In the genomic region with DNA sequence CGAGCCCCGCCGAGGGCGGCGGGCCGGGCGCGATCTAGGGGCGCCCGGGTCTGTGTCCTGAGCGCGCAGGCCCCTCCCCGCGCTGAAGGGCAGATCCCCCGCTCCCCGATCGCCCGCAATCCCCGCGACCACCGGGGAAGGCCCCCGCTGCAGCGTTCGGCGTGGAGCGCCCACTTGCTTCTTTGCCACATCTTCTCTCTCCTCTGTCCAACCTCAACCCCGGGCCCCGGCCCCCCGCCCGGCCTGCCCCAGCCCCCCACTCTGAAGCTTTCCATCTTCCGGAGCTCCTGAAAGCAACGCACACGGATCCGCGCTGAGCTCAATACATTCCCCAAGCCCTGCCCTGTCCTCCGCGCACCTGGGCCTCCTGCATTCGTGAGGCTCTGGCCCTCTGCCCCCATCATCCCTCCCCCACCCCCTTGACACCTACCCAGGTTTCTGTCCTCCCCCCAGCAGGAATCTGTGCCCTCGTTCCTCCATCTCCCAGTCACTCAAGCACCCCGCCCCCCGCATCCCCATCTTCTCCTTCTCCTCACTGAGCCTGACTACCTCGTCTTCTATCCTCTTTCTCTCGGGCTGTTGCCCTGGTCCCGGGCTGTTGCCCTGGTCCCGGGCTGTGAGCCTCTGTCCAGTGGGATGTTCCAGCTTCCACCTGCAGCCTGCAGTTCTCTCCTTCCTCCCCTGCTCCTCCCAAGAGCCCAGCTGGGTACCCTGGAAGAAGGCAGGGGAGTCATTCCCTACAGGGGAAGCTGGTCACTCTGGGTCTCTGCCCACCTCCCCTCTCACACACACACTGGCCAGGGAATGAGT, we compare ENCODE assay signal across 2 cellular contexts.
TF ChIP-seq lines count a peak whose summit lies in the region.

No MANE protein-coding gene starts in this region.

TF ChIP-seq in GM23338, 12 proteins besides CTCF, POLR2A, EP300 and RAD21 (continued from another document and continues in another):
- no peak for TF ChIP-seq CREB1 (CRISPR knock-in tag; IDR thresholded peaks at IDR 0.05; ENCODE audit: low read depth)
- TF ChIP-seq, protein P1, sequence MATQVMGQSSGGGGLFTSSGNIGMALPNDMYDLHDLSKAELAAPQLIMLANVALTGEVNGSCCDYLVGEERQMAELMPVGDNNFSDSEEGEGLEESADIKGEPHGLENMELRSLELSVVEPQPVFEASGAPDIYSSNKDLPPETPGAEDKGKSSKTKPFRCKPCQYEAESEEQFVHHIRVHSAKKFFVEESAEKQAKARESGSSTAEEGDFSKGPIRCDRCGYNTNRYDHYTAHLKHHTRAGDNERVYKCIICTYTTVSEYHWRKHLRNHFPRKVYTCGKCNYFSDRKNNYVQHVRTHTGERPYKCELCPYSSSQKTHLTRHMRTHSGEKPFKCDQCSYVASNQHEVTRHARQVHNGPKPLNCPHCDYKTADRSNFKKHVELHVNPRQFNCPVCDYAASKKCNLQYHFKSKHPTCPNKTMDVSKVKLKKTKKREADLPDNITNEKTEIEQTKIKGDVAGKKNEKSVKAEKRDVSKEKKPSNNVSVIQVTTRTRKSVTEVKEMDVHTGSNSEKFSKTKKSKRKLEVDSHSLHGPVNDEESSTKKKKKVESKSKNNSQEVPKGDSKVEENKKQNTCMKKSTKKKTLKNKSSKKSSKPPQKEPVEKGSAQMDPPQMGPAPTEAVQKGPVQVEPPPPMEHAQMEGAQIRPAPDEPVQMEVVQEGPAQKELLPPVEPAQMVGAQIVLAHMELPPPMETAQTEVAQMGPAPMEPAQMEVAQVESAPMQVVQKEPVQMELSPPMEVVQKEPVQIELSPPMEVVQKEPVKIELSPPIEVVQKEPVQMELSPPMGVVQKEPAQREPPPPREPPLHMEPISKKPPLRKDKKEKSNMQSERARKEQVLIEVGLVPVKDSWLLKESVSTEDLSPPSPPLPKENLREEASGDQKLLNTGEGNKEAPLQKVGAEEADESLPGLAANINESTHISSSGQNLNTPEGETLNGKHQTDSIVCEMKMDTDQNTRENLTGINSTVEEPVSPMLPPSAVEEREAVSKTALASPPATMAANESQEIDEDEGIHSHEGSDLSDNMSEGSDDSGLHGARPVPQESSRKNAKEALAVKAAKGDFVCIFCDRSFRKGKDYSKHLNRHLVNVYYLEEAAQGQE (IDR thresholded peaks at IDR 0.05; ENCODE audit: unreplicated experiment), result no peak
- no peak for TF ChIP-seq NANOG (IDR thresholded peaks at IDR 0.05; ENCODE audit: borderline replicate concordance)
- no peak for TF ChIP-seq ETS1 (IDR thresholded peaks at IDR 0.05)
- TF ChIP-seq POLR2AphosphoS5 (IDR thresholded peaks at IDR 0.05; ENCODE audit: low read depth), result no peak
- TF ChIP-seq ZNF114 (CRISPR knock-in tag; IDR thresholded peaks at IDR 0.05), result no peak
- no peak for TF ChIP-seq JUNB (IDR thresholded peaks at IDR 0.05; ENCODE audit: unreplicated experiment)
- no peak for TF ChIP-seq STAT1 (IDR thresholded peaks at IDR 0.05; ENCODE audit: unreplicated experiment)

TF ChIP-seq in SK-N-SH, 30 proteins besides CTCF, POLR2A, EP300 and RAD21 (continued from another document):
- TF ChIP-seq RCOR1 (IDR thresholded peaks at IDR 0.05; ENCODE audit: low read length) (no peak), RXRA (IDR thresholded peaks at IDR 0.05; ENCODE audit: borderline replicate concordance, low read depth) (no peak), EZH2phosphoT487 (IDR thresholded peaks at IDR 0.05; ENCODE audit: borderline replicate concordance, low read depth) (no peak), SMC3 (IDR thresholded peaks at IDR 0.05; ENCODE audit: low read depth, low read length) (no peak), TAF1 (IDR thresholded peaks at IDR 0.05; ENCODE audit: borderline replicate concordance, low read depth, low read length) (no peak), MAX (IDR thresholded peaks at IDR 0.05; ENCODE audit: low read depth) (no peak), FOXM1 (IDR thresholded peaks at IDR 0.05; ENCODE audit: low read depth) (no peak), USF2 (IDR thresholded peaks at IDR 0.05; ENCODE audit: borderline replicate concordance, low read depth, low read length) (no peak)
